Comparison of ENCODE assay signal across 1 cellular context in genomic region chr10:20276127-20276979, GRCh38.
TF ChIP-seq lines count a peak whose summit lies in the region.

No MANE protein-coding gene starts in this region.

TF ChIP-seq in GM23338, 12 proteins besides CTCF, POLR2A, EP300 and RAD21 (continued from another document):
- TF ChIP-seq, protein P1, sequence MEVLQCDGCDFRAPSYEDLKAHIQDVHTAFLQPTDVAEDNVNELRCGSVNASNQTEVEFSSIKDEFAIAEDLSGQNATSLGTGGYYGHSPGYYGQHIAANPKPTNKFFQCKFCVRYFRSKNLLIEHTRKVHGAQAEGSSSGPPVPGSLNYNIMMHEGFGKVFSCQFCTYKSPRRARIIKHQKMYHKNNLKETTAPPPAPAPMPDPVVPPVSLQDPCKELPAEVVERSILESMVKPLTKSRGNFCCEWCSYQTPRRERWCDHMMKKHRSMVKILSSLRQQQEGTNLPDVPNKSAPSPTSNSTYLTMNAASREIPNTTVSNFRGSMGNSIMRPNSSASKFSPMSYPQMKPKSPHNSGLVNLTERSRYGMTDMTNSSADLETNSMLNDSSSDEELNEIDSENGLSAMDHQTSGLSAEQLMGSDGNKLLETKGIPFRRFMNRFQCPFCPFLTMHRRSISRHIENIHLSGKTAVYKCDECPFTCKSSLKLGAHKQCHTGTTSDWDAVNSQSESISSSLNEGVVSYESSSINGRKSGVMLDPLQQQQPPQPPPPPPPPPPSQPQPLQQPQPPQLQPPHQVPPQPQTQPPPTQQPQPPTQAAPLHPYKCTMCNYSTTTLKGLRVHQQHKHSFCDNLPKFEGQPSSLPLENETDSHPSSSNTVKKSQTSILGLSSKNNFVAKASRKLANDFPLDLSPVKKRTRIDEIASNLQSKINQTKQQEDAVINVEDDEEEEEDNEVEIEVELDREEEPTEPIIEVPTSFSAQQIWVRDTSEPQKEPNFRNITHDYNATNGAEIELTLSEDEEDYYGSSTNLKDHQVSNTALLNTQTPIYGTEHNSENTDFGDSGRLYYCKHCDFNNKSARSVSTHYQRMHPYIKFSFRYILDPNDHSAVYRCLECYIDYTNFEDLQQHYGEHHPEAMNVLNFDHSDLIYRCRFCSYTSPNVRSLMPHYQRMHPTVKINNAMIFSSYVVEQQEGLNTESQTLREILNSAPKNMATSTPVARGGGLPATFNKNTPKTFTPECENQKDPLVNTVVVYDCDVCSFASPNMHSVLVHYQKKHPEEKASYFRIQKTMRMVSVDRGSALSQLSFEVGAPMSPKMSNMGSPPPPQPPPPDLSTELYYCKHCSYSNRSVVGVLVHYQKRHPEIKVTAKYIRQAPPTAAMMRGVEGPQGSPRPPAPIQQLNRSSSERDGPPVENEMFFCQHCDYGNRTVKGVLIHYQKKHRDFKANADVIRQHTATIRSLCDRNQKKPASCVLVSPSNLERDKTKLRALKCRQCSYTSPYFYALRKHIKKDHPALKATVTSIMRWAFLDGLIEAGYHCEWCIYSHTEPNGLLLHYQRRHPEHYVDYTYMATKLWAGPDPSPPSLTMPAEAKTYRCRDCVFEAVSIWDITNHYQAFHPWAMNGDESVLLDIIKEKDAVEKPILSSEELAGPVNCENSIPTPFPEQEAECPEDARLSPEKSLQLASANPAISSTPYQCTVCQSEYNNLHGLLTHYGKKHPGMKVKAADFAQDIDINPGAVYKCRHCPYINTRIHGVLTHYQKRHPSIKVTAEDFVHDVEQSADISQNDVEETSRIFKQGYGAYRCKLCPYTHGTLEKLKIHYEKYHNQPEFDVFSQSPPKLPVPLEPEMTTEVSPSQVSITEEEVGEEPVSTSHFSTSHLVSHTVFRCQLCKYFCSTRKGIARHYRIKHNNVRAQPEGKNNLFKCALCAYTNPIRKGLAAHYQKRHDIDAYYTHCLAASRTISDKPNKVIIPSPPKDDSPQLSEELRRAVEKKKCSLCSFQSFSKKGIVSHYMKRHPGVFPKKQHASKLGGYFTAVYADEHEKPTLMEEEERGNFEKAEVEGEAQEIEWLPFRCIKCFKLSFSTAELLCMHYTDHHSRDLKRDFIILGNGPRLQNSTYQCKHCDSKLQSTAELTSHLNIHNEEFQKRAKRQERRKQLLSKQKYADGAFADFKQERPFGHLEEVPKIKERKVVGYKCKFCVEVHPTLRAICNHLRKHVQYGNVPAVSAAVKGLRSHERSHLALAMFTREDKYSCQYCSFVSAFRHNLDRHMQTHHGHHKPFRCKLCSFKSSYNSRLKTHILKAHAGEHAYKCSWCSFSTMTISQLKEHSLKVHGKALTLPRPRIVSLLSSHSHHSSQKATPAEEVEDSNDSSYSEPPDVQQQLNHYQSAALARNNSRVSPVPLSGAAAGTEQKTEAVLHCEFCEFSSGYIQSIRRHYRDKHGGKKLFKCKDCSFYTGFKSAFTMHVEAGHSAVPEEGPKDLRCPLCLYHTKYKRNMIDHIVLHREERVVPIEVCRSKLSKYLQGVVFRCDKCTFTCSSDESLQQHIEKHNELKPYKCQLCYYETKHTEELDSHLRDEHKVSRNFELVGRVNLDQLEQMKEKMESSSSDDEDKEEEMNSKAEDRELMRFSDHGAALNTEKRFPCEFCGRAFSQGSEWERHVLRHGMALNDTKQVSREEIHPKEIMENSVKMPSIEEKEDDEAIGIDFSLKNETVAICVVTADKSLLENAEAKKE (CRISPR knock-in tag; IDR thresholded peaks at IDR 0.05): no peak
- TF ChIP-seq NANOG (IDR thresholded peaks at IDR 0.05; ENCODE audit: borderline replicate concordance): no peak
- TF ChIP-seq CREB1 (CRISPR knock-in tag; IDR thresholded peaks at IDR 0.05; ENCODE audit: low read depth): no peak
- TF ChIP-seq POLR2AphosphoS5 (IDR thresholded peaks at IDR 0.05; ENCODE audit: low read depth): no peak
